ENCODE assay signal across 12 cellular contexts in the genomic region with DNA sequence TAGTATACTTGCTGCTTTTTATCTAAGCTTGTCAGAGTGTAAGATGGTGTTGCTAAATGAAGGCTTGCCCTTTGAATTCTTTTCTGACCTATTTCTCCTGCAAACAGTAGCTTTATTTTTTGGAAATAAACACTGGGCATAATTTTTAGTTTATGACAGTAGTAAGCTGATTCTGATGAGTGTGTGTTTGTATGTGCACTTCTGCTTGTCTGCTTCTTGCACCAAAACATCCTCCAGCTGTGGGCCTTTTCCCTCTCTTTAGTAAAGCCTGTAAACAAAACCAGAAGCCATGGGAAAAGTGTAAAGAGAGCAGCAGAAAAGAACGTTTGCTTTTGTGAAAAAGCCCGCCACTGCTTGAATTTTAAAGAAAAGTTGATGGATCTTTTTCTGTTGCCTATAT. TPM values are rescaled to one million over a fixed set of nuclear protein-coding genes. Genes with fewer than 3 reads are reported as not detected.
A peak's percentile ranks its signal among the peaks of the same experiment; 100 is the strongest.
DNase-seq lines count a peak whose midpoint lies in the region; ATAC-seq and TF ChIP-seq lines count a peak whose summit lies in the region.
"Had no signal": no experiment of that assay in that cellular context is flagged by ENCODE, and none has a peak within 500 bp of the region (broad histone marks: within the 10 kb centered on the region; RNA-seq: fewer than 3 reads in every experiment).

No MANE protein-coding gene starts in this region.

- no peaks in the 10 kb centered on the region for H3K36me3 ChIP-seq in mammary epithelial cell (ENCODE audit: insufficient read depth, low read length)
- no peaks in the 10 kb centered on the region for H3K36me3 ChIP-seq in lung (ENCODE audit: control insufficient read depth in 2 of 2, insufficient read depth in 2 of 2, low read length in 2 of 2)
- H3K36me3 ChIP-seq in stomach smooth muscle (ENCODE audit: control insufficient read depth in 2 of 2, insufficient read depth in 2 of 2, low read length in 2 of 2): no peaks in the 10 kb centered on the region

- H3K4me3 Mint-ChIP-seq in HFFc6: peak overlapping the region; percentile 77; the same call in 1 of the 2 replicates
- H3K4me3 Mint-ChIP-seq: activated naive CD4-positive, alpha-beta T cell treated with anti-CD3 and anti-CD28 coated beads, Interleukin-2, amount 50 U/mL, for 24 hours had no signal

- H3K9me3 Mint-ChIP-seq in HFFc6: no peaks in the 10 kb centered on the region
- H3K9me3 Mint-ChIP-seq: activated naive CD4-positive, alpha-beta T cell treated with anti-CD3 and anti-CD28 coated beads, Interleukin-2, amount 50 U/mL, for 24 hours had no signal

- peak overlapping the region; percentile 92 for H3K27ac Mint-ChIP-seq in HFFc6
- H3K27ac Mint-ChIP-seq: activated naive CD4-positive, alpha-beta T cell treated with anti-CD3 and anti-CD28 coated beads, Interleukin-2, amount 50 U/mL, for 24 hours had no signal

- TF ChIP-seq CTCF in HFFc6 (IDR thresholded peaks at IDR 0.05): no peak
- no peak for TF ChIP-seq CTCF in mammary epithelial cell (conservative IDR thresholded peaks at IDR 0.05 in 1 of 2, IDR thresholded peaks at IDR 0.05 in 1 of 2; ENCODE audit: extremely low read depth in 1 of 2, insufficient read depth in 1 of 2, low read depth in 1 of 2, low read length in 2 of 2)
- no peak for TF ChIP-seq CTCF in lung (IDR thresholded peaks at IDR 0.05; ENCODE audit: control extremely low read depth, extremely low read depth)

- H3K9ac ChIP-seq in mammary epithelial cell (ENCODE audit: insufficient read depth, low read length): peak overlapping the region; percentile 68
- peak overlapping the region; percentile 48 to 75 for H3K9ac ChIP-seq in stomach smooth muscle (ENCODE audit: low read length in 2 of 2)

- peaks cover 90% of the 10 kb centered on the region for H3K79me2 ChIP-seq in mammary epithelial cell (ENCODE audit: insufficient read depth, low read length)

- intact Hi-C loops in mammary epithelial cell (cut with micrococcal nuclease): loop anchor here (10.0 kb wide), 1 partner anchor 87 kb away; no protein-coding TSS in a partner anchor

- no peak for DNase-seq in HFFc6
- DNase-seq in mammary epithelial cell: no peak
- DNase-seq in lung (ENCODE audit: low spot score): no peak
- DNase-seq in NCI-H1436 (lab: John Stamatoyannopoulos, UW): no peak
- no peak for DNase-seq in NCI-H2029 treated with DMSO at 0.1 percent for 48 hours (lab: John Stamatoyannopoulos, UW)
- DNase-seq in HK-2 (ENCODE audit: unreplicated experiment): no peak
- DNase-seq in stimulated activated CD8-positive, alpha-beta memory T cell treated with anti-CD3 and anti-CD28 coated beads, Interleukin-4, amount 100 ng/mL, for 48 hours: no peak
- DNase-seq: activated CD4-positive, alpha-beta T cell treated with anti-CD3 and anti-CD28 coated beads, Interleukin-2, amount 50 U/mL, for 1 hour; NCI-H446 treated with DMSO at 0.1 percent for 48 hours had no signal

- CTCF ChIA-PET in mammary epithelial cell (lab: Charles Lee; ENCODE audit: low non-redundant PET): interaction anchor here (0.5 to 0.6 kb wide), 2 partner anchors 14 to 25 kb away, joined by 3 read pairs; no protein-coding TSS in a partner anchor

- no TSS peak for BruUV-seq in mammary epithelial cell (replicated peaks; lab: Mats Ljungman, UMichigan)

- ATAC-seq in lung (ENCODE audit: insufficient read depth, low FRiP score): no peak
- ATAC-seq: left colon had no signal

- peaks cover 87% of the 10 kb centered on the region for H3K4me1 Mint-ChIP-seq in HFFc6 (ENCODE audit: low read depth)

- in situ Hi-C loops in mammary epithelial cell (cut with MboI; ENCODE audit: low sequenced_read_pairs in 2 of 2): no loop called here

- peak overlapping the region; percentile 71 for H3K4me2 ChIP-seq in mammary epithelial cell (ENCODE audit: insufficient read depth, low read depth, low read length)

- H2AFZ ChIP-seq in mammary epithelial cell (ENCODE audit: low read depth, low read length): peak overlapping the region; percentile 84

- WGBS in mammary epithelial cell (ENCODE audit: low coverage, missing lambda C conversion rate): 56% methylated on average over 2 of the region's 2 CpGs
- 31 to 35% methylated on average over 2 of the region's 2 CpGs for WGBS in lung, 2 donors

- H3K9me3 ChIP-seq in mammary epithelial cell (replicated peaks; ENCODE audit: insufficient read depth, low read length) (no peaks in the 10 kb centered on the region), lung (ENCODE audit: control insufficient read depth in 2 of 2, insufficient read depth in 1 of 2, low read length in 1 of 2) (peaks cover 0 to 1% of the 10 kb centered on the region in 2 donors), stomach smooth muscle (ENCODE audit: control insufficient read depth in 2 of 2, low read length in 2 of 2) (no peaks in the 10 kb centered on the region)

- H3K27me3 Mint-ChIP-seq in HFFc6 (ENCODE audit: insufficient read depth): no peaks in the 10 kb centered on the region

- H3K4me1 ChIP-seq in mammary epithelial cell (ENCODE audit: insufficient read depth, low read length) (peaks cover 49% of the 10 kb centered on the region), lung (ENCODE audit: control insufficient read depth in 2 of 2, insufficient read depth in 2 of 2, low read length in 2 of 2) (peaks cover 12 to 34% of the 10 kb centered on the region in 2 donors), stomach smooth muscle (ENCODE audit: control insufficient read depth, insufficient read depth, low read length) (peaks cover 44% of the 10 kb centered on the region)

- H3K27ac ChIP-seq in mammary epithelial cell (ENCODE audit: insufficient read depth, low read depth, low read length) (peak overlapping the region; percentile 91), lung (ENCODE audit: low read depth in 1 of 2, low read length in 1 of 2) (peak overlapping the region; percentile 84 to 91), stomach smooth muscle (ENCODE audit: low read length) (peak overlapping the region; percentile 91)

- H4K20me1 ChIP-seq in mammary epithelial cell (ENCODE audit: insufficient read depth, low read length): no peaks in the 10 kb centered on the region

- H3K36me3 Mint-ChIP-seq in HFFc6 (ENCODE audit: low read depth): peaks cover 17% of the 10 kb centered on the region
- H3K36me3 Mint-ChIP-seq: activated naive CD4-positive, alpha-beta T cell treated with anti-CD3 and anti-CD28 coated beads, Interleukin-2, amount 50 U/mL, for 24 hours had no signal

- H3K27me3 ChIP-seq in mammary epithelial cell (ENCODE audit: insufficient read depth, low read length): no peaks in the 10 kb centered on the region
- H3K27me3 ChIP-seq in lung (ENCODE audit: control insufficient read depth, insufficient read depth): no peaks in the 10 kb centered on the region
- no peaks in the 10 kb centered on the region for H3K27me3 ChIP-seq in stomach smooth muscle (ENCODE audit: control insufficient read depth in 1 of 2, insufficient read depth in 2 of 2, low read length in 2 of 2)

- dilution Hi-C loops in mammary epithelial cell (cut with HindIII; ENCODE audit: low sequenced_read_pairs): no loop called here

- H3K4me3 ChIP-seq in mammary epithelial cell (replicated peaks in 1 of 3; ENCODE audit: insufficient read depth in 1 of 3, low read depth in 2 of 3, low read length in 3 of 3): peak overlapping the region in 1 of 3 experiments; percentile 4
- H3K4me3 ChIP-seq in lung: no peak overlapping the region
- H3K4me3 ChIP-seq in stomach smooth muscle (ENCODE audit: low read length in 2 of 2): peak overlapping the region; percentile 45 to 73

RNA-seq across cellular contexts. Expression of a gene that starts 12.6 kb away (rescaled TPM):
- total RNA-seq in HFFc6 (2021; fragmentation: NEBNext Ultra II Directional; extraction: Animal tissue kit (Norgen Biotek cat#: 25700)): 1 to 10 TPM; 1.1 to 8.1 (median 2.2) TPM
- 1 to 10 TPM; 5.4 to 8.5 TPM for total RNA-seq in mammary epithelial cell
- 5.7 TPM for polyA plus RNA-seq in mammary epithelial cell
- polyA minus RNA-seq in mammary epithelial cell: 1.2 TPM
- 10 to 100 TPM; 12.4 to 19.6 TPM for total RNA-seq in lung
- polyA plus RNA-seq in lung: 10 to 100 TPM in 1 of 2 donors, 1 to 10 TPM in 1; 6.9 to 15.2 TPM
